Comparison of ENCODE assay signal across 2 cellular contexts in genomic region chr6:131574686-131575085, GRCh38.
A peak's percentile ranks its signal among the peaks of the same experiment; 100 is the strongest.
TF ChIP-seq lines count a peak whose summit lies in the region.

No MANE protein-coding gene starts in this region.

TF ChIP-seq in K562, 482 proteins besides CTCF, POLR2A, EP300 and RAD21:
- TF ChIP-seq RBM25 (IDR thresholded peaks at IDR 0.05; ENCODE audit: low read depth, low read length, severe bottlenecking) (peak; percentile 48), ZNF274 (IDR thresholded peaks at IDR 0.05; ENCODE audit: borderline replicate concordance, low read depth, low read length) (no peak), NR4A1 (CRISPR knock-in tag; IDR thresholded peaks at IDR 0.05) (no peak), NR4A1 (tag; IDR thresholded peaks at IDR 0.05) (no peak), TFAP4 (CRISPR knock-in tag; IDR thresholded peaks at IDR 0.05; ENCODE audit: borderline replicate concordance) (no peak), ZNF780A (CRISPR knock-in tag; IDR thresholded peaks at IDR 0.05) (no peak), CREBBP (IDR thresholded peaks at IDR 0.05; ENCODE audit: low read depth, low read length) (no peak), SLC30A9 (CRISPR knock-in tag; IDR thresholded peaks at IDR 0.05) (no peak), UBTF (IDR thresholded peaks at IDR 0.05; ENCODE audit: borderline replicate concordance in 1 of 2, low read depth in 2 of 2, low read length in 2 of 2) (no peak), PHF20 (IDR thresholded peaks at IDR 0.05; ENCODE audit: partially characterized antibody) (no peak), ZFP36 (IDR thresholded peaks at IDR 0.05; ENCODE audit: low read depth, low read length, partially characterized antibody) (peak; percentile 59), HMG20B (CRISPR knock-in tag; IDR thresholded peaks at IDR 0.05) (no peak), ZNF589 (CRISPR knock-in tag; IDR thresholded peaks at IDR 0.05; ENCODE audit: low read depth) (no peak), ILK (tag; IDR thresholded peaks at IDR 0.05; ENCODE audit: borderline replicate concordance, low read depth) (no peak), ZNF766 (CRISPR knock-in tag; conservative IDR thresholded peaks at IDR 0.05) (no peak), U2AF2 (optimal IDR thresholded peaks at IDR 0.05; ENCODE audit: low read depth, low read length) (no peak), EWSR1 (IDR thresholded peaks at IDR 0.05; ENCODE audit: borderline replicate concordance, low read depth, partially characterized antibody) (no peak), CBFB (CRISPR knock-in tag; IDR thresholded peaks at IDR 0.05) (no peak), TRIM24 (IDR thresholded peaks at IDR 0.05) (no peak), ZEB2 (IDR thresholded peaks at IDR 0.05) (no peak), IFI16 (CRISPR knock-in tag; IDR thresholded peaks at IDR 0.05) (no peak), NFYB (IDR thresholded peaks at IDR 0.05; ENCODE audit: extremely low read depth, insufficient read length) (no peak), GATAD2A (IDR thresholded peaks at IDR 0.05) (no peak), BCOR (IDR thresholded peaks at IDR 0.05) (0 out of 2 replicates have a peak, but pooled peaks have one; percentile 24)

TF ChIP-seq in HEK293T, 16 proteins besides CTCF, POLR2A, EP300 and RAD21:
- TF ChIP-seq SP1 (IDR thresholded peaks at IDR 0.05) (no peak), ZNF384 (IDR thresholded peaks at IDR 0.05) (no peak), CTBP1 (IDR thresholded peaks at IDR 0.05; ENCODE audit: borderline replicate concordance) (no peak), PKNOX1 (IDR thresholded peaks at IDR 0.05) (no peak), TARDBP (IDR thresholded peaks at IDR 0.05) (no peak), FOXA1 (IDR thresholded peaks at IDR 0.05) (no peak), ELF4 (IDR thresholded peaks at IDR 0.05) (no peak)
TF ChIP-seq in HEK293T: peak in this region for 0.
